In genomic region chr2:7989823-7990222, GRCh38 we compare ENCODE assay signal across 10 cellular contexts.
"Had no signal": no experiment of that assay in that cellular context is flagged by ENCODE, and none has a peak within 500 bp of the region (broad histone marks: within the 10 kb centered on the region; RNA-seq: fewer than 3 reads in every experiment).

No MANE protein-coding gene starts in this region.

- ATAC-seq: HCT116 had no signal

- FAIRE-seq: H1, H54 had no signal

- H3K4me3 ChIP-seq: GM23248, HAP-1 had no signal

- H3K9me3 Mint-ChIP-seq: H9, HFFc6 had no signal

- H3K27ac Mint-ChIP-seq: H9, HFFc6 had no signal

- DNase-seq: GM23248, GOT3, H7, H9, HCEC 1CT, HFFc6 had no signal

- H3K4me3 Mint-ChIP-seq: H9, HFFc6 had no signal

- H3K9me3 ChIP-seq: HAP-1 had no signal

- H3K4me1 ChIP-seq: HAP-1 had no signal

- H3K27ac ChIP-seq: GM23248 had no signal

- H3K36me3 ChIP-seq: HAP-1 had no signal

- H3K9ac ChIP-seq: GM23248 had no signal

- H2AFZ ChIP-seq: GM23248 had no signal
